In the genomic region with DNA sequence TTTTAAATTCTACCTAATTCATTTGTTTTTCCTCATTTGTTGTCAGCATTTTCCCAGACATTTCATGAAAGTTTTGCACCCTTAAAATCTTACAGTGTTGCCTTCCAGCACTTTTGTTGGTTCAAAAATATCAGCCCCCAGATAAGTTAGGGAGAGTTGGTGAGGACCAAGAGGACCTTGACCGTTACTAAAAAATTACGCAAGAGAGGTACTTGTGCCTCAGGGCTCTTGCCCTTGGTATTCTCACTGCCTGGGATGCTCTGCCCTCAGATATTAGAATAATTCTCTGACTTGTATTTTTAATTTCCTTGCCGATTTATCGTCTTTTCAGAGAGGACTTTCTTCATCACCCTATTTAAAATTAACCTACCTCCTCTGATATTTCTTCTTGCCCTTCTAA, we compare ENCODE assay signal across 34 cellular contexts. TPM values are rescaled to one million over a fixed set of nuclear protein-coding genes. Genes with fewer than 3 reads are reported as not detected.
"Had no signal": no experiment of that assay in that cellular context is flagged by ENCODE, and none has a peak within 500 bp of the region (broad histone marks: within the 10 kb centered on the region; RNA-seq: fewer than 3 reads in every experiment).

No MANE protein-coding gene starts in this region.

- H3K4me3 ChIP-seq: ascending aorta, cardiac muscle cell had no signal

- ATAC-seq: activated CD4-positive, alpha-beta T cell treated with anti-CD3 and anti-CD28 coated beads for 36 hours; activated CD4-positive, CD25-positive, alpha-beta regulatory T cell treated with anti-CD3 and anti-CD28 coated beads, Interleukin-2, amount 50 U/mL, for 24 hours; activated CD8-positive, alpha-beta memory T cell treated with anti-CD3 and anti-CD28 coated beads, Interleukin-2, amount 10 ng/mL, durations not matched to agents 7 days and 5 days; activated CD8-positive, alpha-beta T cell treated with anti-CD3 and anti-CD28 coated beads, Interleukin-2, amount 10 ng/mL, durations not matched to agents 7 days and 5 days; activated naive CD8-positive, alpha-beta T cell treated with anti-CD3 and anti-CD28 coated beads, Interleukin-2, amount 50 U/mL, for 24 hours; WTC11 had no signal

- H3K36me3 ChIP-seq: ascending aorta, cardiac muscle cell had no signal

- H3K4me1 ChIP-seq: ascending aorta had no signal

- H3K27me3 ChIP-seq: ascending aorta, cardiac muscle cell had no signal

- FAIRE-seq: bronchial epithelial cell, TTC549 had no signal

- H3K9me3 ChIP-seq: ascending aorta had no signal

- DNase-seq: activated CD4-positive, alpha-beta memory T cell treated with anti-CD3 and anti-CD28 coated beads, Interleukin-2, amount 10 ng/mL, durations not matched to agents 7 days and 5 days; activated CD4-positive, alpha-beta T cell treated with anti-CD3 and anti-CD28 coated beads for 1 hour; activated CD4-positive, alpha-beta T cell treated with anti-CD3 and anti-CD28 coated beads for 36 hours; activated CD4-positive, alpha-beta T cell treated with anti-CD3 and anti-CD28 coated beads for 48 hours; activated CD4-positive, alpha-beta T cell treated with anti-CD3 and anti-CD28 coated beads, Interleukin-2, amount 10 ng/mL, durations not matched to agents 7 days and 5 days; activated CD4-positive, alpha-beta T cell treated with anti-CD3 and anti-CD28 coated beads, Interleukin-2, amount 50 U/mL, for 48 hours; activated CD4-positive, CD25-positive, alpha-beta regulatory T cell; activated CD8-positive, alpha-beta memory T cell treated with anti-CD3 and anti-CD28 coated beads for 24 hours; activated CD8-positive, alpha-beta memory T cell treated with anti-CD3 and anti-CD28 coated beads, Interleukin-2, amount 10 ng/mL, durations not matched to agents 7 days and 5 days; activated CD8-positive, alpha-beta memory T cell treated with anti-CD3 and anti-CD28 coated beads, Interleukin-2, amount 50 U/mL, for 48 hours; activated CD8-positive, alpha-beta T cell treated with anti-CD3 and anti-CD28 coated beads, Interleukin-2, amount 10 ng/mL, durations not matched to agents 7 days and 5 days; activated effector memory CD4-positive, alpha-beta T cell treated with Interleukin-2 at 50 U/mL for 16 hours; activated gamma-delta T cell; activated naive CD4-positive, alpha-beta T cell treated with anti-CD3 and anti-CD28 coated beads, Interleukin-2, amount 10 ng/mL, durations not matched to agents 7 days and 5 days; activated naive CD4-positive, alpha-beta T cell treated with Interleukin-2 at 50 U/mL for 16 hours; activated naive CD8-positive, alpha-beta T cell treated with anti-CD3 and anti-CD28 coated beads, Interleukin-2, amount 10 ng/mL, durations not matched to agents 7 days and 5 days; activated naive CD8-positive, alpha-beta T cell treated with anti-CD3 and anti-CD28 coated beads, Interleukin-2, amount 50 U/mL, for 24 hours; activated T-cell treated with anti-CD3 and anti-CD28 coated beads, Interleukin-2, amount 50 U/mL, for 24 hours; activated T-cell treated with anti-CD3 and anti-CD28 coated beads, Interleukin-2, amount 50 U/mL, for 48 hours; amygdala; anterior cingulate cortex; caudate nucleus; cerebellar nuclear complex; T-helper 2 cell; T-helper 9 cell had no signal

- H3K27ac ChIP-seq: ascending aorta, cardiac muscle cell, VCaP had no signal

RNA-seq across cellular contexts. Expression of a gene that starts 3.5 kb away (rescaled TPM):
- total RNA-seq: activated CD4-positive, alpha-beta memory T cell treated with anti-CD3 and anti-CD28 coated beads, Interleukin-2, amount 10 ng/mL, durations not matched to agents 7 days and 5 days; activated CD4-positive, alpha-beta T cell treated with anti-CD3 and anti-CD28 coated beads for 36 hours; activated CD4-positive, alpha-beta T cell treated with anti-CD3 and anti-CD28 coated beads, Interleukin-2, amount 10 ng/mL, durations not matched to agents 7 days and 5 days; activated CD8-positive, alpha-beta memory T cell treated with anti-CD3 and anti-CD28 coated beads, Interleukin-2, amount 10 ng/mL, durations not matched to agents 7 days and 5 days; activated CD8-positive, alpha-beta T cell treated with anti-CD3 and anti-CD28 coated beads, Interleukin-2, amount 10 ng/mL, durations not matched to agents 7 days and 5 days; activated naive CD8-positive, alpha-beta T cell treated with anti-CD3 and anti-CD28 coated beads, Interleukin-2, amount 10 ng/mL, durations not matched to agents 7 days and 5 days; activated T-helper 2 cell treated with anti-CD3 and anti-CD28 coated beads, Interferon-gamma antibody, Interleukin-2, Interleukin-4, amounts not matched to agents 10 μg/mL and 5 μg/mL and 100 μg/mL, durations not matched to agents 14 hours and 24 hours and 36 hours; ascending aorta; chondrocyte; WTC11 had no signal

RNA-seq across cellular contexts. Expression of a gene that starts 18.0 kb away (rescaled TPM):
- total RNA-seq: activated CD4-positive, alpha-beta memory T cell treated with anti-CD3 and anti-CD28 coated beads, Interleukin-2, amount 10 ng/mL, durations not matched to agents 7 days and 5 days; activated CD4-positive, alpha-beta T cell treated with anti-CD3 and anti-CD28 coated beads for 36 hours; activated CD4-positive, alpha-beta T cell treated with anti-CD3 and anti-CD28 coated beads, Interleukin-2, amount 10 ng/mL, durations not matched to agents 7 days and 5 days; activated CD8-positive, alpha-beta memory T cell treated with anti-CD3 and anti-CD28 coated beads, Interleukin-2, amount 10 ng/mL, durations not matched to agents 7 days and 5 days; activated CD8-positive, alpha-beta T cell treated with anti-CD3 and anti-CD28 coated beads, Interleukin-2, amount 10 ng/mL, durations not matched to agents 7 days and 5 days; activated naive CD8-positive, alpha-beta T cell treated with anti-CD3 and anti-CD28 coated beads, Interleukin-2, amount 10 ng/mL, durations not matched to agents 7 days and 5 days; activated T-helper 2 cell treated with anti-CD3 and anti-CD28 coated beads, Interferon-gamma antibody, Interleukin-2, Interleukin-4, amounts not matched to agents 10 μg/mL and 5 μg/mL and 100 μg/mL, durations not matched to agents 14 hours and 24 hours and 36 hours; ascending aorta; chondrocyte had no signal
